In the genomic region with DNA sequence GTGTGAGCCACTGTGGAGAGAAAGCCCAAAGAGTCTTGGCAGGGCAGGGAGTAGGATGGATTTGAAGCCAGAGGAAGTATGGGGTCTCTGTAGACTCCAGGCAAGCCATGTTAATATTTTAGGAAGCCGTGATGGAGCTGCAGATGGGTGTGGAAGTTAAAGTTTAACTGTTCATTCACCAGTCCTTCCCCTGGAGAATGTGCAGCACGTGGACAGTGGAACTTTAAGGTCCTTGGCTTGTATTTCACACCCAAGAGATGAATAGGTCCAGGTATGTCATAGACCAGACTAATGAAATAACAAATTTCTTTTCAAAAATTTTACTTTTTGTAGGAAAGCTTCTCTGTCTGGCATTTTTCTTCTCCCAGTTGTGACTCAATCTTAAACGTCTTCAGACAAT, we compare ENCODE assay signal across 1 cellular context.
A peak's percentile ranks its signal among the peaks of the same experiment; 100 is the strongest.
TF ChIP-seq lines count a peak whose summit lies in the region.

No MANE protein-coding gene starts in this region.

TF ChIP-seq in HepG2, 621 proteins besides CTCF, POLR2A, EP300 and RAD21 (continued from another document and continues in another):
- TF ChIP-seq ZNF276 (CRISPR knock-in tag; IDR thresholded peaks at IDR 0.05; ENCODE audit: low read depth), result 0 out of 2 replicates have a peak, but pooled peaks have one; percentile 36
- TF ChIP-seq MTA1 (CRISPR knock-in tag; IDR thresholded peaks at IDR 0.05; ENCODE audit: borderline replicate concordance), result no peak
- no peak for TF ChIP-seq CREB3 (CRISPR knock-in tag; IDR thresholded peaks at IDR 0.05)
- TF ChIP-seq GPBP1L1 (CRISPR knock-in tag; IDR thresholded peaks at IDR 0.05), result no peak
- no peak for TF ChIP-seq ZNF772 (CRISPR knock-in tag; IDR thresholded peaks at IDR 0.05)
- TF ChIP-seq FOSL2 (CRISPR knock-in tag; IDR thresholded peaks at IDR 0.05), result 0 out of 2 replicates have a peak, but pooled peaks have one; percentile 43
- TF ChIP-seq ZNF274 (CRISPR knock-in tag; IDR thresholded peaks at IDR 0.05), result no peak
- peak; percentile 95 for TF ChIP-seq MLXIP (CRISPR knock-in tag; IDR thresholded peaks at IDR 0.05; ENCODE audit: borderline replicate concordance)
- peak; percentile 15; the same call in 1 of the 2 replicates for TF ChIP-seq ISL2 (CRISPR knock-in tag; IDR thresholded peaks at IDR 0.05)
- TF ChIP-seq, protein P1, sequence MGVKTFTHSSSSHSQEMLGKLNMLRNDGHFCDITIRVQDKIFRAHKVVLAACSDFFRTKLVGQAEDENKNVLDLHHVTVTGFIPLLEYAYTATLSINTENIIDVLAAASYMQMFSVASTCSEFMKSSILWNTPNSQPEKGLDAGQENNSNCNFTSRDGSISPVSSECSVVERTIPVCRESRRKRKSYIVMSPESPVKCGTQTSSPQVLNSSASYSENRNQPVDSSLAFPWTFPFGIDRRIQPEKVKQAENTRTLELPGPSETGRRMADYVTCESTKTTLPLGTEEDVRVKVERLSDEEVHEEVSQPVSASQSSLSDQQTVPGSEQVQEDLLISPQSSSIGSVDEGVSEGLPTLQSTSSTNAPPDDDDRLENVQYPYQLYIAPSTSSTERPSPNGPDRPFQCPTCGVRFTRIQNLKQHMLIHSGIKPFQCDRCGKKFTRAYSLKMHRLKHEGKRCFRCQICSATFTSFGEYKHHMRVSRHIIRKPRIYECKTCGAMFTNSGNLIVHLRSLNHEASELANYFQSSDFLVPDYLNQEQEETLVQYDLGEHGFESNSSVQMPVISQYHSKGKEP (CRISPR knock-in tag; IDR thresholded peaks at IDR 0.05), result no peak
- TF ChIP-seq, protein P2, sequence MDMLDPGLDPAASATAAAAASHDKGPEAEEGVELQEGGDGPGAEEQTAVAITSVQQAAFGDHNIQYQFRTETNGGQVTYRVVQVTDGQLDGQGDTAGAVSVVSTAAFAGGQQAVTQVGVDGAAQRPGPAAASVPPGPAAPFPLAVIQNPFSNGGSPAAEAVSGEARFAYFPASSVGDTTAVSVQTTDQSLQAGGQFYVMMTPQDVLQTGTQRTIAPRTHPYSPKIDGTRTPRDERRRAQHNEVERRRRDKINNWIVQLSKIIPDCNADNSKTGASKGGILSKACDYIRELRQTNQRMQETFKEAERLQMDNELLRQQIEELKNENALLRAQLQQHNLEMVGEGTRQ (IDR thresholded peaks at IDR 0.05; ENCODE audit: low read depth, low read length), result no peak
- TF ChIP-seq, protein P2 (CRISPR knock-in tag; IDR thresholded peaks at IDR 0.05; ENCODE audit: borderline replicate concordance), result no peak; the same call in 1 of the 2 replicates
- TF ChIP-seq TOPORS (CRISPR knock-in tag; IDR thresholded peaks at IDR 0.05), result no peak
- TF ChIP-seq, protein P3, sequence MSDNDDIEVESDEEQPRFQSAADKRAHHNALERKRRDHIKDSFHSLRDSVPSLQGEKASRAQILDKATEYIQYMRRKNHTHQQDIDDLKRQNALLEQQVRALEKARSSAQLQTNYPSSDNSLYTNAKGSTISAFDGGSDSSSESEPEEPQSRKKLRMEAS (IDR thresholded peaks at IDR 0.05), result peak; percentile 84
- no peak for TF ChIP-seq RFXAP (CRISPR knock-in tag; IDR thresholded peaks at IDR 0.05; ENCODE audit: borderline replicate concordance)
- peak; percentile 28; the same call in 1 of the 2 replicates for TF ChIP-seq SALL1 (CRISPR knock-in tag; IDR thresholded peaks at IDR 0.05)
- TF ChIP-seq BCL3 (CRISPR knock-in tag; IDR thresholded peaks at IDR 0.05), result no peak
- TF ChIP-seq HNF1A (IDR thresholded peaks at IDR 0.05; ENCODE audit: low read depth), result peak; percentile 85
- peak; percentile 85 for TF ChIP-seq HNF1A (CRISPR knock-in tag; IDR thresholded peaks at IDR 0.05; ENCODE audit: borderline replicate concordance)
- TF ChIP-seq SP2 (CRISPR knock-in tag; IDR thresholded peaks at IDR 0.05), result no peak
- no peak for TF ChIP-seq NR2F6 (IDR thresholded peaks at IDR 0.05)
- TF ChIP-seq NR2F6 (CRISPR knock-in tag; IDR thresholded peaks at IDR 0.05), result peak; percentile 39; the same call in 1 of the 2 replicates
- no peak for TF ChIP-seq BHLHE40 (IDR thresholded peaks at IDR 0.05; ENCODE audit: low read length)
- peak; percentile 46; the same call in 1 of the 2 replicates for TF ChIP-seq MED1 (CRISPR knock-in tag; IDR thresholded peaks at IDR 0.05)
- no peak for TF ChIP-seq SRSF9 (IDR thresholded peaks at IDR 0.05; ENCODE audit: borderline replicate concordance, insufficient read depth, low read depth, low read length, poor library complexity, severe bottlenecking)
- TF ChIP-seq DNMT3B (CRISPR knock-in tag; conservative IDR thresholded peaks at IDR 0.05), result 0 out of 2 replicates have a peak, but pooled peaks have one; percentile 38
- TF ChIP-seq HMG20A (CRISPR knock-in tag; IDR thresholded peaks at IDR 0.05; ENCODE audit: borderline replicate concordance), result peak; percentile 68; the same call in 1 of the 2 replicates
- TF ChIP-seq IKZF4 (CRISPR knock-in tag; IDR thresholded peaks at IDR 0.05; ENCODE audit: borderline replicate concordance, low read depth, not compliant biosample characterization), result no peak
- TF ChIP-seq TEAD2 (CRISPR knock-in tag; IDR thresholded peaks at IDR 0.05), result no peak
- TF ChIP-seq MNT (IDR thresholded peaks at IDR 0.05), result no peak
- TF ChIP-seq AKAP8 (CRISPR knock-in tag; IDR thresholded peaks at IDR 0.05), result no peak
- 0 out of 2 replicates have a peak, but pooled peaks have one; percentile 9 for TF ChIP-seq HOXA5 (CRISPR knock-in tag; IDR thresholded peaks at IDR 0.05)
- 0 out of 2 replicates have a peak, but pooled peaks have one; percentile 28 for TF ChIP-seq TARDBP (CRISPR knock-in tag; IDR thresholded peaks at IDR 0.05)
- TF ChIP-seq MEF2D (CRISPR knock-in tag; IDR thresholded peaks at IDR 0.05), result no peak
- no peak for TF ChIP-seq RELA (CRISPR knock-in tag; IDR thresholded peaks at IDR 0.05)
- TF ChIP-seq ZFX (CRISPR knock-in tag; IDR thresholded peaks at IDR 0.05; ENCODE audit: low read depth), result no peak
- no peak for TF ChIP-seq HMG20B (CRISPR knock-in tag; conservative IDR thresholded peaks at IDR 0.05)
- TF ChIP-seq ZNF616 (CRISPR knock-in tag; IDR thresholded peaks at IDR 0.05; ENCODE audit: low read depth), result no peak
- no peak for TF ChIP-seq SKI (IDR thresholded peaks at IDR 0.05; ENCODE audit: partially characterized antibody)
- peak; percentile 65; the same call in 1 of the 2 replicates for TF ChIP-seq GATAD2A (CRISPR knock-in tag; IDR thresholded peaks at IDR 0.05)
- TF ChIP-seq RARA (CRISPR knock-in tag; IDR thresholded peaks at IDR 0.05), result peak; percentile 65
